Comparison of ENCODE assay signal across 18 cellular contexts in the genomic region with DNA sequence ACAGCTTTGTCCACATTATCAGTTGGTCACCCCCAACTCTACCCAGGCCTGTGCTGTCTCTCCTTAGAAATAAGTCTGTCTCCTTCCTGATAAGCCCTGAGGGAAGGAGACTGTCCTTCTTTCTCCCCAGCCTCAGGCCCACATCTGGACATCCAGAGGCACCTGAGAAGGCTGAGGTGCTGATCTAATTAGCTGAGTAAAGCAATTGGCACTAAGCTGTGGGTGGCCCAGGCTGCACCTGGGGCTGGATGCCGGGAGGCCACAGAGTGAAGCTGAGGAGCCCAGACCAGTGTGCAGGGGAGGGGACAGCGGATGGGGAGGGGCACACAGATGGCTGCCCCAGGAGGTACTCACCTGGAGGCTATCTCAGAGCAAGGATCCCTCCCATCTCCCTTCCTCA. TPM values are rescaled to one million over a fixed set of nuclear protein-coding genes. Genes with fewer than 3 reads are reported as not detected.
DNase-seq lines count a peak whose midpoint lies in the region; ATAC-seq and TF ChIP-seq lines count a peak whose summit lies in the region.
"Had no signal": no experiment of that assay in that cellular context is flagged by ENCODE, and none has a peak within 500 bp of the region (broad histone marks: within the 10 kb centered on the region; RNA-seq: fewer than 3 reads in every experiment).

No MANE protein-coding gene starts in this region.

- H3K4me3 ChIP-seq in Caco-2 (ENCODE audit: low read depth, low read length) (no peak overlapping the region), OCI-LY1 (ENCODE audit: low read depth, low read length, poor library complexity, severe bottlenecking) (no peak overlapping the region), neural progenitor cell (no peak overlapping the region), heart right ventricle (no peak overlapping the region)
- H3K4me3 ChIP-seq: GM23338 had no signal

- no peaks in the 10 kb centered on the region for H4K20me1 ChIP-seq in OCI-LY1 (ENCODE audit: insufficient read depth, low read length)
- H4K20me1 ChIP-seq in neural progenitor cell (ENCODE audit: low read depth): no peaks in the 10 kb centered on the region

- H3K79me2 ChIP-seq in OCI-LY1 (ENCODE audit: insufficient read depth, low read length) (no peaks in the 10 kb centered on the region), neural progenitor cell (ENCODE audit: low read depth) (no peaks in the 10 kb centered on the region)

- TF ChIP-seq CTCF in Caco-2 (IDR thresholded peaks at IDR 0.05; ENCODE audit: insufficient read depth in 1 of 2, low read depth in 1 of 2, low read length in 1 of 2, severe bottlenecking in 1 of 2, unreplicated experiment in 1 of 2): no peak
- no peak for TF ChIP-seq CTCF in OCI-LY1 (IDR thresholded peaks at IDR 0.05; ENCODE audit: low read length)
- no peak for TF ChIP-seq CTCF in neural progenitor cell (IDR thresholded peaks at IDR 0.05)
- no peak for TF ChIP-seq CTCF in heart right ventricle (IDR thresholded peaks at IDR 0.05)

- WGBS in heart right ventricle, 2 donors: 66 to 83% methylated on average over 2 of the region's 2 CpGs

- no peak overlapping the region for H3K4me3 Mint-ChIP-seq in Caco-2 (ENCODE audit: unreplicated experiment)
- no peak overlapping the region for H3K4me3 Mint-ChIP-seq in neural progenitor cell
- no peak overlapping the region for H3K4me3 Mint-ChIP-seq in activated CD4-positive, alpha-beta memory T cell treated with anti-CD3 and anti-CD28 coated beads, Interleukin-2, amount 10 ng/mL, durations not matched to agents 7 days and 5 days
- H3K4me3 Mint-ChIP-seq: CD14-positive monocyte; CD4-positive, alpha-beta memory T cell; GM23338 had no signal

- no TSS peak for BruUV-seq in Caco-2 (replicated peaks; lab: Mats Ljungman, UMichigan)

- H3K9me3 ChIP-seq in Caco-2: no peaks in the 10 kb centered on the region
- no peaks in the 10 kb centered on the region for H3K9me3 ChIP-seq in OCI-LY1 (ENCODE audit: low read length)
- H3K9me3 ChIP-seq in neural progenitor cell (ENCODE audit: low read depth): no peaks in the 10 kb centered on the region
- no peaks in the 10 kb centered on the region for H3K9me3 ChIP-seq in heart right ventricle
- H3K9me3 ChIP-seq: BE2C had no signal

- ATAC-seq in heart right ventricle: no peak
- ATAC-seq: GM23338 had no signal

- H3K9ac ChIP-seq in OCI-LY1 (ENCODE audit: low read length) (peak overlapping the region; percentile 18; the same call in 1 of the 2 replicates), neural progenitor cell (no peak overlapping the region)

- H2AFZ ChIP-seq in OCI-LY1 (ENCODE audit: low read length) (no peak overlapping the region), neural progenitor cell (replicated peaks) (no peak overlapping the region)
- H2AFZ ChIP-seq: GM23338 had no signal

- H3K27me3 ChIP-seq in Caco-2 (replicated peaks; ENCODE audit: control insufficient read depth, insufficient read depth, low read length) (no peaks in the 10 kb centered on the region), OCI-LY1 (ENCODE audit: insufficient read depth, low read length) (no peaks in the 10 kb centered on the region), neural progenitor cell (no peaks in the 10 kb centered on the region), heart right ventricle (peaks cover 0 to 60% (median 36%) of the 10 kb centered on the region in 7 donors)

- POLR2A ChIA-PET in Caco-2 (lab: Charles Lee): no interaction called here
- POLR2A ChIA-PET in activated CD4-positive, alpha-beta memory T cell treated with anti-CD3 and anti-CD28 coated beads, Interleukin-2, amount 10 ng/mL, durations not matched to agents 7 days and 5 days (lab: Charles Lee): no interaction called here

- intact Hi-C loops in Caco-2 (cut with micrococcal nuclease; ENCODE audit: unreplicated experiment): no loop called here
- intact Hi-C loops in heart right ventricle (cut with DNase I): no loop called here

- H3K9me3 Mint-ChIP-seq in Caco-2 (ENCODE audit: unreplicated experiment) (no peaks in the 10 kb centered on the region), neural progenitor cell (no peaks in the 10 kb centered on the region)
- H3K9me3 Mint-ChIP-seq in activated CD4-positive, alpha-beta memory T cell treated with anti-CD3 and anti-CD28 coated beads, Interleukin-2, amount 10 ng/mL, durations not matched to agents 7 days and 5 days: no peaks in the 10 kb centered on the region
- H3K9me3 Mint-ChIP-seq: CD4-positive, alpha-beta memory T cell; GM23338 had no signal

- H3K4me1 Mint-ChIP-seq in Caco-2 (ENCODE audit: low read depth, unreplicated experiment): peaks cover 60% of the 10 kb centered on the region
- peaks cover 78% of the 10 kb centered on the region for H3K4me1 Mint-ChIP-seq in neural progenitor cell
- no peaks in the 10 kb centered on the region for H3K4me1 Mint-ChIP-seq in activated CD4-positive, alpha-beta memory T cell treated with anti-CD3 and anti-CD28 coated beads, Interleukin-2, amount 10 ng/mL, durations not matched to agents 7 days and 5 days
- H3K4me1 Mint-ChIP-seq: CD14-positive monocyte; CD4-positive, alpha-beta memory T cell had no signal

- H3K36me3 ChIP-seq in Caco-2 (ENCODE audit: control insufficient read depth, insufficient read depth, low read length) (no peaks in the 10 kb centered on the region), OCI-LY1 (ENCODE audit: insufficient read depth, low read length) (no peaks in the 10 kb centered on the region), neural progenitor cell (no peaks in the 10 kb centered on the region), heart right ventricle (no peaks in the 10 kb centered on the region)
- H3K36me3 ChIP-seq: BE2C had no signal

- H3K36me3 Mint-ChIP-seq in Caco-2 (ENCODE audit: insufficient read depth, unreplicated experiment): no peaks in the 10 kb centered on the region
- H3K36me3 Mint-ChIP-seq in neural progenitor cell: no peaks in the 10 kb centered on the region
- H3K36me3 Mint-ChIP-seq in activated CD4-positive, alpha-beta memory T cell treated with anti-CD3 and anti-CD28 coated beads, Interleukin-2, amount 10 ng/mL, durations not matched to agents 7 days and 5 days (ENCODE audit: low read depth): no peaks in the 10 kb centered on the region
- H3K36me3 Mint-ChIP-seq: CD14-positive monocyte; CD4-positive, alpha-beta memory T cell had no signal

- H3K27ac Mint-ChIP-seq in Caco-2 (ENCODE audit: unreplicated experiment) (peak overlapping the region; percentile 18), neural progenitor cell (peak overlapping the region; percentile 63)
- H3K27ac Mint-ChIP-seq in activated CD4-positive, alpha-beta memory T cell treated with anti-CD3 and anti-CD28 coated beads, Interleukin-2, amount 10 ng/mL, durations not matched to agents 7 days and 5 days: no peak overlapping the region
- H3K27ac Mint-ChIP-seq: CD14-positive monocyte; CD4-positive, alpha-beta memory T cell; GM23338 had no signal

- no peak for DNase-seq in Caco-2
- no peak for DNase-seq in neural progenitor cell (ENCODE audit: low spot score)
- no peak for DNase-seq in SKM-1 treated with dmso at 0.1 percent for 144 hours (lab: John Stamatoyannopoulos, UW; ENCODE audit: unreplicated experiment)
- DNase-seq in activated CD4-positive, alpha-beta memory T cell treated with anti-CD3 and anti-CD28 coated beads, Interleukin-2, amount 10 ng/mL, durations not matched to agents 7 days and 5 days: no peak
- DNase-seq in heart right ventricle: no peak
- DNase-seq: ACHN; BE2C; Calu3; CD4-positive, alpha-beta memory T cell; DMS79 treated with DMSO at 0.1 percent for 48 hours; GF-D8; HCEC 1CT had no signal

- H3K4me1 ChIP-seq in Caco-2 (peaks cover 82% of the 10 kb centered on the region), OCI-LY1 (ENCODE audit: insufficient read depth, low read length, severe bottlenecking) (peaks cover 88% of the 10 kb centered on the region), neural progenitor cell (peaks cover 54% of the 10 kb centered on the region), heart right ventricle (no peaks in the 10 kb centered on the region)
- H3K4me1 ChIP-seq: BE2C had no signal

- H3K27ac ChIP-seq in OCI-LY1 (ENCODE audit: low read depth, low read length, poor library complexity, severe bottlenecking) (peak overlapping the region; percentile 99), neural progenitor cell (no peak overlapping the region), heart right ventricle (no peak overlapping the region)
- H3K27ac ChIP-seq: HL-60 had no signal

- CTCF ChIA-PET in Caco-2 (lab: Charles Lee): interaction anchor here (0.6 to 4.8 kb wide), 3 partner anchors 9 to 40 kb away, joined by 3 to 17 read pairs (median 3); no protein-coding TSS in a partner anchor
- CTCF ChIA-PET in activated CD4-positive, alpha-beta memory T cell treated with anti-CD3 and anti-CD28 coated beads, Interleukin-2, amount 10 ng/mL, durations not matched to agents 7 days and 5 days (lab: Charles Lee): no interaction called here

- H3K27me3 Mint-ChIP-seq in Caco-2 (ENCODE audit: insufficient read depth, unreplicated experiment) (no peaks in the 10 kb centered on the region), neural progenitor cell (ENCODE audit: insufficient read depth, low read depth) (peaks cover 6% of the 10 kb centered on the region)
- H3K27me3 Mint-ChIP-seq in activated CD4-positive, alpha-beta memory T cell treated with anti-CD3 and anti-CD28 coated beads, Interleukin-2, amount 10 ng/mL, durations not matched to agents 7 days and 5 days: peaks cover 27% of the 10 kb centered on the region

- H3F3A ChIP-seq in OCI-LY1 (ENCODE audit: insufficient read depth, low read length) (no peaks in the 10 kb centered on the region), neural progenitor cell (ENCODE audit: low read depth) (peaks cover 28% of the 10 kb centered on the region)

- H3K4me2 ChIP-seq in OCI-LY1 (ENCODE audit: low read length) (no peak overlapping the region; the same call in 1 of the 2 replicates), neural progenitor cell (no peak overlapping the region)
- H3K4me2 ChIP-seq: GM23338 had no signal

- no peaks in the 10 kb centered on the region for H3K9me2 ChIP-seq in OCI-LY1 (ENCODE audit: low read depth, low read length)

RNA-seq across cellular contexts. Expression of a gene that starts 26.2 kb away (rescaled TPM):
- total RNA-seq in Caco-2 (2022) (266 and 317 TPM in 2 replicates), neural progenitor cell (ENCODE audit: low replicate concordance) (11.2 and 31.1 TPM in 2 replicates), heart right ventricle (10 to 100 TPM in 3 of 10 donors, 1 to 10 TPM in 7; 1.3 to 19.2 (median 4.7) TPM)
- not detected for total RNA-seq in activated CD4-positive, alpha-beta memory T cell treated with anti-CD3 and anti-CD28 coated beads, Interleukin-2, amount 10 ng/mL, durations not matched to agents 7 days and 5 days
- polyA plus RNA-seq in heart right ventricle: 1 to 10 TPM in 1 of 2 donors, under 1 TPM in 1; 0.72 to 3.9 TPM
- total RNA-seq: Calu3; CD4-positive, alpha-beta memory T cell had no signal
- polyA plus RNA-seq: CD14-positive monocyte; CD4-positive, alpha-beta memory T cell had no signal

RNA-seq across cellular contexts. Expression of a gene that starts 37.0 kb away (rescaled TPM):
- not detected in 2 replicates for total RNA-seq in Caco-2 (2022)
- not detected in 2 replicates for total RNA-seq in neural progenitor cell (ENCODE audit: low replicate concordance)
- not detected for total RNA-seq in activated CD4-positive, alpha-beta memory T cell treated with anti-CD3 and anti-CD28 coated beads, Interleukin-2, amount 10 ng/mL, durations not matched to agents 7 days and 5 days
- not detected for total RNA-seq in heart right ventricle
- not detected for polyA plus RNA-seq in heart right ventricle
- total RNA-seq: A172; Calu3; CD4-positive, alpha-beta memory T cell; GM23338; HT1080 had no signal
- polyA plus RNA-seq: CD14-positive monocyte; CD4-positive, alpha-beta memory T cell; GM23338 had no signal

RNA-seq across cellular contexts. Expression of a gene that starts 58.4 kb away (rescaled TPM):
- total RNA-seq in Caco-2 (2022): 133 and 138 TPM in 2 replicates
- 50.2 and 77.6 TPM in 2 replicates for total RNA-seq in neural progenitor cell (ENCODE audit: low replicate concordance)
- 10 to 100 TPM; 33.8 to 35.3 TPM for total RNA-seq in activated CD4-positive, alpha-beta memory T cell treated with anti-CD3 and anti-CD28 coated beads, Interleukin-2, amount 10 ng/mL, durations not matched to agents 7 days and 5 days
- total RNA-seq in heart right ventricle: 10 to 100 TPM; 11.8 to 19.9 (median 15.5) TPM
- polyA plus RNA-seq in heart right ventricle: 10 to 100 TPM in 1 of 2 donors, 1 to 10 TPM in 1; 6.2 to 18.9 TPM
